Comparison of ENCODE assay signal across 8 cellular contexts in the genomic region with DNA sequence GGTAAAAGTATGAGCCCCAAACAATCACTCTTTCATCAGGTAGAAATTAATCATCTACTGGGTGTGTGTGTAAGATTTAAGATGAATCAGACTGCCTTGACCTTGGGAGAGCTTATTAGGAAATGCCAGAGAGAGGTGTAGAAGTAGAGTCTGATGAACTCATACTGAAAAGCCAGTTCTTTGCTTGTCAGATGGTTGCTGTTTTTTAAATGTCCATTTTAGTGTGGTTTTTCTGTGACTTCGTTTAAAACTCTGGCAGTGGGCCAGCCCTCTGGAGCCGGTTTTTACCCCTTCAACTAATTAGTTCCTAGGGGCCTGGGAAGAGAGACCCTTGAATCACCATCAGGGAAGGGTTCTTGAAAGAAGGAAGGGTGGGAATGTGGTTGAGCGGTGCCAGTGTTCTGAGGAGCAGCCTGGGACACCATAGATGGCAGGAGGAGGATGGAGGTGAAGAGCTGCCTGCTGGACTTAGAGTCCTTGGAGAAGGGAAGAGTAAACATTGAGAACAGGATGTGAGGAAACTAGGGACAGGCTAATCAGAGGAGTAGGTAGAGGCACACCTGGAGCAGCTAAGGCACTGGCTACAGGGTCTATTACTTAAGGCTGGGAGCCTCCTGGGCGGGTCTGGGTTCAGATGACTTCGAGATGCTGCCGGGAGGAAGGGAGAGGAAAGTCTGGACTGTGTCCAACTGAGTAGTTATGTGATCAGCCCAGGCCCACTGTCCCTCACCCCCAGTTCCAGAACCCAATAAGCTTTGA.
A peak's percentile ranks its signal among the peaks of the same experiment; 100 is the strongest.
DNase-seq lines count a peak whose midpoint lies in the region; ATAC-seq and TF ChIP-seq lines count a peak whose summit lies in the region.

No MANE protein-coding gene starts in this region.

- H3K4me3 ChIP-seq in Caco-2 (ENCODE audit: low read depth, low read length) (peak overlapping the region; percentile 81), skin epidermis (peak overlapping the region; percentile 73 to 95 (median 90))
- H3K4me3 ChIP-seq in Jurkat, Clone E6-1 (ENCODE audit: low read length), result peak overlapping the region; percentile 71

- H3K4me1 Mint-ChIP-seq in Caco-2 (ENCODE audit: low read depth, unreplicated experiment) (peaks cover 19% of the 10 kb centered on the region), glutamatergic neuron (ENCODE audit: low read depth, unreplicated experiment) (peaks cover 38% of the 10 kb centered on the region)

- TF ChIP-seq CTCF in Caco-2 (IDR thresholded peaks at IDR 0.05; ENCODE audit: insufficient read depth in 1 of 2, low read depth in 1 of 2, low read length in 1 of 2, severe bottlenecking in 1 of 2, unreplicated experiment in 1 of 2), result no peak
- TF ChIP-seq CTCF in glutamatergic neuron (IDR thresholded peaks at IDR 0.05; ENCODE audit: partially characterized antibody, unreplicated experiment), result no peak
- TF ChIP-seq CTCF in GM10266 (IDR thresholded peaks at IDR 0.05; ENCODE audit: control insufficient read depth, insufficient read depth, low read depth, missing control alignments), result no peak

- no peaks in the 10 kb centered on the region for H3K27me3 Mint-ChIP-seq in Caco-2 (ENCODE audit: insufficient read depth, unreplicated experiment)
- peaks cover 2% of the 10 kb centered on the region for H3K27me3 Mint-ChIP-seq in glutamatergic neuron (ENCODE audit: unreplicated experiment)

- H3K4me3 Mint-ChIP-seq in Caco-2 (ENCODE audit: unreplicated experiment), result peak overlapping the region; percentile 72
- H3K4me3 Mint-ChIP-seq in glutamatergic neuron (ENCODE audit: unreplicated experiment), result peak overlapping the region; percentile 90

- H3K36me3 Mint-ChIP-seq in Caco-2 (ENCODE audit: insufficient read depth, unreplicated experiment) (no peaks in the 10 kb centered on the region), glutamatergic neuron (ENCODE audit: unreplicated experiment) (no peaks in the 10 kb centered on the region)

- H3K27me3 ChIP-seq in Caco-2 (replicated peaks; ENCODE audit: control insufficient read depth, insufficient read depth, low read length), result no peaks in the 10 kb centered on the region

- DNase-seq in Caco-2 (no peak), glutamatergic neuron (no peak), GM10266 (ENCODE audit: extremely low spot score) (no peak)
- no peak for DNase-seq in Jurkat, Clone E6-1 (ENCODE audit: low read depth, low spot score)
- DNase-seq in activated CD4-positive, CD25-positive, alpha-beta regulatory T cell treated with anti-CD3 and anti-CD28 coated beads, Interleukin-2, amount 50 U/mL, for 72 hours, result peak; percentile 49

- no peaks in the 10 kb centered on the region for H3K36me3 ChIP-seq in Caco-2 (ENCODE audit: control insufficient read depth, insufficient read depth, low read length)

- peak overlapping the region; percentile 3 for H3K27ac Mint-ChIP-seq in Caco-2 (ENCODE audit: unreplicated experiment)
- peak overlapping the region; percentile 52 for H3K27ac Mint-ChIP-seq in glutamatergic neuron (ENCODE audit: unreplicated experiment)

- peak overlapping the region; percentile 25 to 100 (median 98) for H3K27ac ChIP-seq in skin epidermis

- H3K9me3 Mint-ChIP-seq in Caco-2 (ENCODE audit: unreplicated experiment) (no peaks in the 10 kb centered on the region), glutamatergic neuron (ENCODE audit: unreplicated experiment) (peaks cover 21% of the 10 kb centered on the region)

- intact Hi-C loops in Caco-2 (cut with micrococcal nuclease; ENCODE audit: unreplicated experiment), result loop anchor here (2.0 to 10.0 kb wide), 3 partner anchors 21 to 99 kb away; a partner anchor contains a TSS

- no peaks in the 10 kb centered on the region for H3K9me3 ChIP-seq in Caco-2

- POLR2A ChIA-PET in Caco-2 (lab: Charles Lee), result interaction anchor here (1.1 kb wide), 1 partner anchor 22 kb away, joined by 7 read pairs; no protein-coding TSS in a partner anchor

- BruUV-seq in Caco-2 (replicated peaks; lab: Mats Ljungman, UMichigan), result TSS peak; percentile 28

- CTCF ChIA-PET in Caco-2 (lab: Charles Lee), result interaction anchor here (0.7 to 1.3 kb wide), 2 partner anchors 22 to 99 kb away, joined by 3 to 5 read pairs; no protein-coding TSS in a partner anchor

- ATAC-seq in GM18517 (IDR thresholded peaks at IDR 0.05; ENCODE audit: unreplicated experiment) (no peak), HG03378 (IDR thresholded peaks at IDR 0.05; ENCODE audit: unreplicated experiment) (no peak)

- H3K4me1 ChIP-seq in Caco-2, result peaks cover 19% of the 10 kb centered on the region; the same call in 1 of the 2 replicates
